8 cellular contexts compared by ENCODE assay signal in genomic region chr22:41762980-41763779, GRCh38. TPM values are rescaled to one million over a fixed set of nuclear protein-coding genes. Genes with fewer than 3 reads are reported as not detected.
DNase-seq lines count a peak whose midpoint lies in the region; ATAC-seq and TF ChIP-seq lines count a peak whose summit lies in the region.

No MANE protein-coding gene starts in this region.

- TF ChIP-seq RAD21 in SK-N-SH (IDR thresholded peaks at IDR 0.05; ENCODE audit: low read length): no peak

- H3K79me2 ChIP-seq in SK-N-SH (ENCODE audit: insufficient read depth): no peaks in the 10 kb centered on the region

- TF ChIP-seq CTCF in SK-N-SH (IDR thresholded peaks at IDR 0.05) (peak; percentile 37), astrocyte of the cerebellum (IDR thresholded peaks at IDR 0.05; ENCODE audit: low read depth, low read length, missing control alignments) (peak; percentile 37), uterus (IDR thresholded peaks at IDR 0.05) (no peak)

- H3K27ac ChIP-seq in SK-N-SH (ENCODE audit: low read depth in 2 of 2, low read length in 1 of 2): no peak overlapping the region
- no peak overlapping the region for H3K27ac ChIP-seq in uterus

- DNase-seq in SK-N-SH (no peak), NCI-H526 (lab: John Stamatoyannopoulos, UW) (peak; percentile 57 to 70), astrocyte of the cerebellum (ENCODE audit: low read depth) (no peak), naive B cell (no peak), uterus (no peak)

- H3K9ac ChIP-seq in SK-N-SH: no peak overlapping the region

- H3K4me1 ChIP-seq in SK-N-SH (ENCODE audit: control insufficient read depth in 1 of 2, insufficient read depth in 2 of 2, low read depth in 1 of 2, low read length in 1 of 2) (no peaks in the 10 kb centered on the region), uterus (no peaks in the 10 kb centered on the region)

- in situ Hi-C loops in astrocyte of the cerebellum (cut with HindIII; ENCODE audit: low sequenced_read_pairs): no loop called here

- peak overlapping the region in 1 of 6 donors; percentile 71 for H3K27ac Mint-ChIP-seq in naive B cell

- no peak for TF ChIP-seq EP300 in SK-N-SH (IDR thresholded peaks at IDR 0.05; ENCODE audit: borderline replicate concordance in 1 of 2, low read depth in 1 of 2, low read length in 1 of 2)

- H3K9me3 ChIP-seq in SK-N-SH: no peaks in the 10 kb centered on the region
- no peaks in the 10 kb centered on the region for H3K9me3 ChIP-seq in uterus

- peaks cover 5 to 7% (median 7%) of the 10 kb centered on the region in 3 donors for H3K4me1 Mint-ChIP-seq in naive B cell

- TF ChIP-seq POLR2A in uterus (IDR thresholded peaks at IDR 0.05): no peak

- H3K4me3 Mint-ChIP-seq in naive B cell: no peak overlapping the region

- H3K4me2 ChIP-seq in SK-N-SH: no peak overlapping the region

- WGBS in SK-N-SH (ENCODE audit: low lambda C conversion rate): 78% methylated on average over 12 of the region's 14 CpGs

- no peaks in the 10 kb centered on the region for H3K9me3 Mint-ChIP-seq in naive B cell

- ATAC-seq in SK-N-SH treated with all-trans-retinoic acid at 6 μM for 48 hours (no peak), naive B cell (ENCODE audit: low read depth in 2 of 2) (peak; percentile 62 to 67), HG03378 (IDR thresholded peaks at IDR 0.05; ENCODE audit: unreplicated experiment) (no peak), HG02970 (IDR thresholded peaks at IDR 0.05; ENCODE audit: low FRiP score, unreplicated experiment) (no peak)

- H3K27me3 Mint-ChIP-seq in naive B cell: peaks cover under 1 to 9% (median 3%) of the 10 kb centered on the region in 3 donors

- H3F3A ChIP-seq in SK-N-SH (replicated peaks; ENCODE audit: insufficient read depth): no peaks in the 10 kb centered on the region

- H3K36me3 ChIP-seq in SK-N-SH (replicated peaks in 1 of 2; ENCODE audit: control insufficient read depth in 1 of 2, insufficient read depth in 2 of 2, low read length in 1 of 2) (no peaks in the 10 kb centered on the region), uterus (no peaks in the 10 kb centered on the region)

- no peaks in the 10 kb centered on the region for H3K27me3 ChIP-seq in SK-N-SH (ENCODE audit: insufficient read depth)
- H3K27me3 ChIP-seq in uterus: no peaks in the 10 kb centered on the region

- CTCF ChIA-PET in SK-N-SH (lab: Yijun Ruan, JAX): interaction anchor here (0.6 to 1.1 kb wide), 2 partner anchors 66 to 177 kb away, joined by 3 to 5 read pairs; no protein-coding TSS in a partner anchor

- no peaks in the 10 kb centered on the region for H3K36me3 Mint-ChIP-seq in naive B cell

- no peak overlapping the region for H2AFZ ChIP-seq in SK-N-SH (ENCODE audit: low read depth)

- H3K4me3 ChIP-seq in SK-N-SH (ENCODE audit: low read depth in 2 of 2, low read length in 1 of 2): no peak overlapping the region
- no peak overlapping the region for H3K4me3 ChIP-seq in astrocyte of the cerebellum (ENCODE audit: low read depth, low read length)
- H3K4me3 ChIP-seq in uterus: no peak overlapping the region

- no peaks in the 10 kb centered on the region for H4K20me1 ChIP-seq in SK-N-SH (ENCODE audit: insufficient read depth)

- H3K9me2 ChIP-seq in SK-N-SH: no peaks in the 10 kb centered on the region

- POLR2A ChIA-PET in SK-N-SH (lab: Yijun Ruan, JAX): no interaction called here

- intact Hi-C loops in uterus (cut with DNase I; ENCODE audit: low total_unique reads): no loop called here

TF ChIP-seq in SK-N-SH, 30 proteins besides CTCF, POLR2A, EP300 and RAD21 (continues in another document):
- TF ChIP-seq POLR2AphosphoS5 (IDR thresholded peaks at IDR 0.05; ENCODE audit: low read depth, low read length) (no peak), REST (IDR thresholded peaks at IDR 0.05; ENCODE audit: low read depth, low read length) (no peak), IRF3 (IDR thresholded peaks at IDR 0.05; ENCODE audit: low read depth, low read length) (no peak), CHD2 (IDR thresholded peaks at IDR 0.05; ENCODE audit: low read length, partially characterized antibody) (no peak), FOXJ3 (CRISPR knock-in tag; IDR thresholded peaks at IDR 0.05) (no peak)

TF ChIP-seq in SK-N-SH treated with all-trans-retinoic acid at 6 μM for 48 hours, 23 proteins besides CTCF, POLR2A, EP300 and RAD21:
- TF ChIP-seq GLIS3 (CRISPR knock-in tag; IDR thresholded peaks at IDR 0.05) (no peak), ZNF565 (CRISPR knock-in tag; conservative IDR thresholded peaks at IDR 0.05; ENCODE audit: low read depth) (no peak), TCF4 (CRISPR knock-in tag; IDR thresholded peaks at IDR 0.05; ENCODE audit: borderline replicate concordance) (no peak), PPARA (CRISPR knock-in tag; IDR thresholded peaks at IDR 0.05; ENCODE audit: borderline replicate concordance) (no peak), SNAI2 (CRISPR knock-in tag; IDR thresholded peaks at IDR 0.05) (no peak), CREB5 (CRISPR knock-in tag; IDR thresholded peaks at IDR 0.05; ENCODE audit: low read depth) (no peak), POU6F1 (CRISPR knock-in tag; IDR thresholded peaks at IDR 0.05; ENCODE audit: borderline replicate concordance, low read depth) (no peak), CSRNP3 (CRISPR knock-in tag; IDR thresholded peaks at IDR 0.05) (no peak), ESRRG (CRISPR knock-in tag; IDR thresholded peaks at IDR 0.05) (no peak), ZFP30 (CRISPR knock-in tag; IDR thresholded peaks at IDR 0.05) (no peak), TOX (CRISPR knock-in tag; IDR thresholded peaks at IDR 0.05; ENCODE audit: borderline replicate concordance) (no peak)

RNA-seq across cellular contexts. Expression of gene CCDC134, which starts 37.3 kb away (rescaled TPM):
- polyA plus RNA-seq in SK-N-SH (2012; rRNA removed) (1.8 and 2.0 TPM in 2 replicates), naive B cell (ENCODE audit: low read depth in 6 of 6) (1 to 10 TPM; 2.1 to 7.6 (median 3.6) TPM)
- polyA plus RNA-seq in SK-N-SH (2012; cell fraction: cytosol; rRNA removed): 1.3 and 1.4 TPM in 2 replicates
- polyA plus RNA-seq in SK-N-SH (2012; cell fraction: nucleus; rRNA removed): 1.6 and 2.2 TPM in 2 replicates
- 10 to 100 TPM in 2 of 4 donors, 1 to 10 TPM in 2; 4.1 to 24.3 (median 11.0) TPM for total RNA-seq in uterus

Comparison
In these comparisons a context has a peak if more than half of its experiments do, and no peak if none do; other contexts are left out.
1. DNase-seq: peak in NCI-H526 (2 of 2); none in SK-N-SH (single experiment), astrocyte of the cerebellum (single experiment), naive B cell (single experiment) and uterus (0 of 2).
2. CTCF ChIP-seq: peak in SK-N-SH (single experiment) and astrocyte of the cerebellum (single experiment); none in uterus (0 of 4).
3. ATAC-seq: peak in naive B cell (2 of 2); none in SK-N-SH treated with all-trans-retinoic acid at 6 μM for 48 hours (single experiment), HG03378 (single experiment) and HG02970 (single experiment).